In the genomic region with DNA sequence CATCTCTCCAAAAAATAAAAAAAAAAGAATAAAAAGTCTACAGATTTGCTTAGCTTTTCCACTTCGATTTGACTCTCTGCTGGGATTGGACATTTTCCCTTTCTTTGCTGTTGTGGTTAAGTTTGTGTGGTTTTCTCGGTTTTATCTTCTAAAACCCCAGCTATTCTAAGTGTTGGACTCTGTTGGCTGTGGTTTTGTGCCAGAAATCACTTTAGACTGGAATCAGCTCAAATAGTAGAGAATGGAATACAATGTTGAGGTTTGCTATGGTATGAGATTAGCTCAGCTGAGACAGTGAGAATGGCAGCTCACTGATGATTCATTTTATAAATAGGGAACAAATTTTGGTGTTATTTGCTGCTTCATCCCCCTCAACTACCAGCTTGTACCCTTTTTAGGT, we compare ENCODE assay signal across 19 cellular contexts.
DNase-seq lines count a peak whose midpoint lies in the region; TF ChIP-seq lines count a peak whose summit lies in the region.
"Had no signal": no experiment of that assay in that cellular context is flagged by ENCODE, and none has a peak within 500 bp of the region (broad histone marks: within the 10 kb centered on the region; RNA-seq: fewer than 3 reads in every experiment).

No MANE protein-coding gene starts in this region.

- H3K4me1 ChIP-seq in BLaER1 treated with 17β-estradiol and CSF1 and Interleukin-3, amounts not matched to agents 10 nM and 100 nM, result peaks cover 6 to 25% (median 16%) of the 10 kb centered on the region in 10 experiments; a peak in 16 of 20 replicates
- H3K4me1 ChIP-seq in CD4-positive, alpha-beta memory T cell (ENCODE audit: insufficient read depth, low read length), result no peaks in the 10 kb centered on the region
- H3K4me1 ChIP-seq: HAP-1, right lobe of liver, tibial nerve had no signal

- CTCF ChIA-PET in CD4-positive, alpha-beta memory T cell (lab: Charles Lee; ENCODE audit: partially characterized antibody), result interaction anchor here (1.1 kb wide), 1 partner anchor 45 kb away, joined by 3 read pairs; no protein-coding TSS in a partner anchor

- intact Hi-C loops in CD4-positive, alpha-beta memory T cell (cut with micrococcal nuclease), result no loop called here

- H3K36me3 Mint-ChIP-seq in chondrocyte (ENCODE audit: low read depth), result no peaks in the 10 kb centered on the region
- peaks cover 0 to 22% of the 10 kb centered on the region in 2 donors for H3K36me3 Mint-ChIP-seq in CD4-positive, alpha-beta memory T cell

- H3K27ac Mint-ChIP-seq in chondrocyte (ENCODE audit: unreplicated experiment), result peak overlapping the region; percentile 10
- no peak overlapping the region for H3K27ac Mint-ChIP-seq in CD4-positive, alpha-beta memory T cell
- H3K27ac Mint-ChIP-seq: activated T-helper 1 cell treated with anti-CD3 and anti-CD28 coated beads, Interleukin-12 subunit alpha, Interleukin-12 subunit beta, Interleukin-2, Interleukin-4 antibody, amounts not matched to agents 30 ng/mL and 10 ng/mL and 1 ng/mL, durations not matched to agents 14 hours and 24 hours and 36 hours had no signal

- TF ChIP-seq CTCF in chondrocyte (IDR thresholded peaks at IDR 0.05), result no peak

- H3K9ac ChIP-seq in BLaER1 treated with 17β-estradiol and CSF1 and Interleukin-3, amounts not matched to agents 10 nM and 100 nM, result no peak overlapping the region

- H3K4me1 Mint-ChIP-seq in chondrocyte (ENCODE audit: low read depth), result peaks cover 23% of the 10 kb centered on the region
- H3K4me1 Mint-ChIP-seq in CD4-positive, alpha-beta memory T cell, result peaks cover 0 to 7% (median 0%) of the 10 kb centered on the region in 4 donors

- H4K20me1 ChIP-seq in BLaER1 treated with 17β-estradiol and CSF1 and Interleukin-3, amounts not matched to agents 10 nM and 100 nM, result no peaks in the 10 kb centered on the region

- no peaks in the 10 kb centered on the region for H3K9me3 Mint-ChIP-seq in chondrocyte (ENCODE audit: low read depth)
- peaks cover 0 to 3% (median 0%) of the 10 kb centered on the region in 8 donors for H3K9me3 Mint-ChIP-seq in CD4-positive, alpha-beta memory T cell
- H3K9me3 Mint-ChIP-seq: activated T-helper 1 cell treated with anti-CD3 and anti-CD28 coated beads, Interleukin-12 subunit alpha, Interleukin-12 subunit beta, Interleukin-2, Interleukin-4 antibody, amounts not matched to agents 30 ng/mL and 10 ng/mL and 1 ng/mL, durations not matched to agents 14 hours and 24 hours and 36 hours had no signal

- H3K4me3 Mint-ChIP-seq in chondrocyte (ENCODE audit: unreplicated experiment), result no peak overlapping the region
- H3K4me3 Mint-ChIP-seq in CD4-positive, alpha-beta memory T cell, result no peak overlapping the region
- H3K4me3 Mint-ChIP-seq: activated T-helper 1 cell treated with anti-CD3 and anti-CD28 coated beads, Interleukin-12 subunit alpha, Interleukin-12 subunit beta, Interleukin-2, Interleukin-4 antibody, amounts not matched to agents 30 ng/mL and 10 ng/mL and 1 ng/mL, durations not matched to agents 14 hours and 24 hours and 36 hours had no signal

- POLR2A ChIA-PET in CD4-positive, alpha-beta memory T cell (lab: Charles Lee; ENCODE audit: partially characterized antibody), result no interaction called here

- H3K27me3 ChIP-seq in BLaER1 treated with 17β-estradiol and CSF1 and Interleukin-3, amounts not matched to agents 10 nM and 100 nM, result peaks cover 0 to 10% (median 3%) of the 10 kb centered on the region in 11 experiments; a peak in 7 of 22 replicates
- no peaks in the 10 kb centered on the region for H3K27me3 ChIP-seq in CD4-positive, alpha-beta memory T cell (ENCODE audit: insufficient read depth, low read length)
- H3K27me3 ChIP-seq: BE2C, right lobe of liver had no signal

- no peak overlapping the region for H3K4me3 ChIP-seq in BLaER1 treated with 17β-estradiol and CSF1 and Interleukin-3, amounts not matched to agents 10 nM and 100 nM
- H3K4me3 ChIP-seq in CD4-positive, alpha-beta memory T cell (ENCODE audit: low read length in 2 of 2), result no peak overlapping the region
- H3K4me3 ChIP-seq: HAP-1, lung, right lobe of liver, SK-N-MC, tibial nerve had no signal

- peaks cover 0 to 22% (median 0%) of the 10 kb centered on the region in 11 experiments; a peak in 5 of 22 replicates for H3K36me3 ChIP-seq in BLaER1 treated with 17β-estradiol and CSF1 and Interleukin-3, amounts not matched to agents 10 nM and 100 nM
- H3K36me3 ChIP-seq in CD4-positive, alpha-beta memory T cell (ENCODE audit: insufficient read depth, low read length), result no peaks in the 10 kb centered on the region
- H3K36me3 ChIP-seq: BE2C, HAP-1, right lobe of liver, tibial nerve had no signal

- peak; percentile 38 for DNase-seq in MV-4-11 (lab: John Stamatoyannopoulos, UW)
- DNase-seq in chondrocyte (ENCODE audit: low spot score), result no peak
- peak; percentile 71 for DNase-seq in non-pigmented ciliary epithelial cell (ENCODE audit: low read depth)
- DNase-seq in SKM-1 (lab: John Stamatoyannopoulos, UW; ENCODE audit: unreplicated experiment), result no peak
- DNase-seq in middle frontal gyrus (ENCODE audit: extremely low spot score, low spot score), result no peak
- no peak for DNase-seq in CD4-positive, alpha-beta memory T cell
- DNase-seq in SW 1271 (lab: John Stamatoyannopoulos, UW), result no peak
- DNase-seq: activated CD4-positive, alpha-beta T cell treated with anti-CD3 and anti-CD28 coated beads, Interleukin-2, amount 50 U/mL, for 48 hours; BE2C; dermis blood vessel endothelial cell; DMS53; right lobe of liver; stimulated activated CD4-positive, alpha-beta T cell treated with anti-CD3 and anti-CD28 coated beads, Interleukin-4, amount 100 ng/mL, for 24 hours had no signal

- H3K4me2 ChIP-seq in BLaER1 treated with 17β-estradiol and CSF1 and Interleukin-3, amounts not matched to agents 10 nM and 100 nM, result peak overlapping the region in 9 of 11 experiments; percentile 18 to 66 (median 49); a peak in 17 of 22 replicates

- no peaks in the 10 kb centered on the region for H3K27me3 Mint-ChIP-seq in chondrocyte (ENCODE audit: low read depth)
- H3K27me3 Mint-ChIP-seq in CD4-positive, alpha-beta memory T cell, result peaks cover 5 to 11% of the 10 kb centered on the region in 2 donors

- peaks cover 5 to 36% (median 13%) of the 10 kb centered on the region in 11 experiments; a peak in 12 of 22 replicates for H3K9me3 ChIP-seq in BLaER1 treated with 17β-estradiol and CSF1 and Interleukin-3, amounts not matched to agents 10 nM and 100 nM (replicated peaks in 1 of 11)
- H3K9me3 ChIP-seq in CD4-positive, alpha-beta memory T cell (ENCODE audit: control insufficient read depth in 1 of 2, low read length in 2 of 2), result no peaks in the 10 kb centered on the region
- H3K9me3 ChIP-seq: BE2C, HAP-1, right lobe of liver, tibial nerve had no signal

- no peak overlapping the region for H3K27ac ChIP-seq in BLaER1 treated with 17β-estradiol and CSF1 and Interleukin-3, amounts not matched to agents 10 nM and 100 nM
- no peak overlapping the region for H3K27ac ChIP-seq in CD4-positive, alpha-beta memory T cell (ENCODE audit: low read depth, low read length)
- H3K27ac ChIP-seq: right lobe of liver, SK-N-MC, tibial nerve had no signal

Comparison
In these comparisons a context has a peak if more than half of its experiments do, and no peak if none do; other contexts are left out.
1. DNase-seq: peak in MV-4-11 (single experiment) and non-pigmented ciliary epithelial cell (single experiment); none in chondrocyte (single experiment), SKM-1 (single experiment), middle frontal gyrus (single experiment), CD4-positive, alpha-beta memory T cell (0 of 5) and SW 1271 (0 of 2).